In the genomic region with DNA sequence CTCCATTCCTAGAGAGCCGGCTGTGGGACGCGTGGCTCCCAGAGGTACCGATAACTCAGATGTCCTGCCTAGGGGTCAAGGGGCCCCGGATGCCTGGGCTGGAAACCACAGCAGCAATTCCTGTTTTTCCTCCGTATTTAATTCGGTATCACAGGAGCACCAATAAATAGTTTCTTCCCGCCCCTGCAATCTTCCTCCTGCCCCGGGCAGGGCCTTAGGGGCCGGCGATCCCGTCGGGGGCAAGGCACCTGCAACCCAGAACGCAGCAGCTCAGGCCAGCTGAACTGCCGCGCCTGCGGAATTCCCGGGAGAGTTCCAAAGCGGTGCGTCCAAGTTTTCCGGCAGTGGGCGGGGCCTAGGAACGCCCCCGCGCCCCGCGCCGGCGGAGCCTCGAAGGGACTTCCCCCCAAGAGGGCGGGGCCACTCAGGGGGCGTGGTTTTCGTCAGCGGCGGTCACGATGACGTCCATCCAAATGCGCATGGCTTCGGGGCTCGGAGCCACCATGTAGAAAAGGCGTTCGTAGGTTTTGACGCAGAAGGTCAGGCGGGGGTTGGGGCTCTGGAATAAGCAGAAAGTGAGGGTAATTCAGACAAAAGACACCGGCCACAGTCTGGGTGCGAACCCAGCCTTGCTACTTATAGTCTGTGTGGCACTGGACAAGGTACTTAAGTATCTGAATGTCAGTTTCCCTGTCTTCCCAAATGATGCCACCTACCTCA, we compare ENCODE assay signal across 8 cellular contexts. TPM values are rescaled to one million over a fixed set of nuclear protein-coding genes. Genes with fewer than 3 reads are reported as not detected.
DNase-seq lines count a peak whose midpoint lies in the region; TF ChIP-seq lines count a peak whose summit lies in the region.

No MANE protein-coding gene starts in this region.

- H3K9me3 ChIP-seq in MG63 = no peaks in the 10 kb centered on the region

- no peak overlapping the region for H3K4me3 ChIP-seq in MG63

- peaks cover 8% of the 10 kb centered on the region for H3K36me3 ChIP-seq in MG63

- POLR2A ChIA-PET in HEK293T (lab: Yijun Ruan, JAX) = interaction anchor here (0.8 to 1.2 kb wide), 2 partner anchors 11 to 12 kb away, joined by 3 read pairs; no protein-coding TSS in a partner anchor

- peak overlapping the region; percentile 84 for H3K27ac ChIP-seq in layer of hippocampus (ENCODE audit: low read depth, low read length)

- H3K27me3 ChIP-seq in layer of hippocampus (ENCODE audit: control insufficient read depth, insufficient read depth, low read length) (no peaks in the 10 kb centered on the region), MG63 (no peaks in the 10 kb centered on the region)

- peak; percentile 84 for DNase-seq in DMS153 (lab: John Stamatoyannopoulos, UW)
- peak; percentile 98 for DNase-seq in HEK293T (ENCODE audit: extremely low spot score)
- DNase-seq in NCI-H2227 treated with DMSO at 0.1 percent for 48 hours (lab: John Stamatoyannopoulos, UW) = peak; percentile 69
- peak; percentile 81 to 92 for DNase-seq in activated CD4-positive, alpha-beta T cell treated with anti-CD3 and anti-CD28 coated beads, Interleukin-2, amount 50 U/mL, for 24 hours (ENCODE audit: low read depth in 1 of 2, low spot score in 1 of 2)
- DNase-seq in cortex of kidney (lab: John Stamatoyannopoulos, UW) = peak; percentile 45
- peak; percentile 86 to 95 for DNase-seq in stimulated activated CD4-positive, alpha-beta T cell treated with anti-CD3 and anti-CD28 coated beads, Interleukin-15, amount 100 ng/mL, for 48 hours (ENCODE audit: low read depth in 2 of 2)
- DNase-seq in MG63 = no peak

- CTCF ChIA-PET in HEK293T (lab: Yijun Ruan, JAX) = no interaction called here

TF ChIP-seq in HEK293T, 16 proteins besides CTCF, POLR2A, EP300 and RAD21:
- no peak for TF ChIP-seq SUZ12 (IDR thresholded peaks at IDR 0.05)
- TF ChIP-seq TARDBP (IDR thresholded peaks at IDR 0.05) = no peak
- peak; percentile 90 for TF ChIP-seq PKNOX1 (IDR thresholded peaks at IDR 0.05)
- peak; percentile 92 for TF ChIP-seq L3MBTL2 (conservative IDR thresholded peaks at IDR 0.05)
- no peak for TF ChIP-seq BHLHE40 (IDR thresholded peaks at IDR 0.05; ENCODE audit: borderline replicate concordance)
- no peak for TF ChIP-seq CTBP1 (IDR thresholded peaks at IDR 0.05; ENCODE audit: borderline replicate concordance)
- no peak for TF ChIP-seq FOXK2 (IDR thresholded peaks at IDR 0.05)
- no peak for TF ChIP-seq LEF1 (IDR thresholded peaks at IDR 0.05; ENCODE audit: borderline replicate concordance)
- TF ChIP-seq ARNT (IDR thresholded peaks at IDR 0.05) = no peak
- TF ChIP-seq SP1 (IDR thresholded peaks at IDR 0.05) = peak; percentile 34; the same call in 1 of the 2 replicates
- no peak for TF ChIP-seq FOXM1 (IDR thresholded peaks at IDR 0.05; ENCODE audit: borderline replicate concordance)

RNA-seq across cellular contexts. Expression of gene LYPD3, which starts 9.7 kb away (rescaled TPM):
- not detected in 2 replicates for total RNA-seq in MG63 (2014; rRNA removed; shearing (Covaris generic); ENCODE audit: low replicate concordance)

RNA-seq across cellular contexts. Expression of gene PHLDB3, which starts 29.4 kb away (rescaled TPM):
- 3.5 and 10.5 TPM in 2 replicates for total RNA-seq in MG63 (2014; rRNA removed; shearing (Covaris generic); ENCODE audit: low replicate concordance)

RNA-seq across cellular contexts. Expression of gene ETHE1, which starts 51.9 kb away (rescaled TPM):
- total RNA-seq in MG63 (2014; rRNA removed; shearing (Covaris generic); ENCODE audit: low replicate concordance) = 76.7 and 101 TPM in 2 replicates

RNA-seq across cellular contexts. Expression of gene ZNF575, which starts 57.8 kb away (rescaled TPM):
- not detected in 2 replicates for total RNA-seq in MG63 (2014; rRNA removed; shearing (Covaris generic); ENCODE audit: low replicate concordance)
